Comparison of ENCODE assay signal across 11 cellular contexts in the genomic region with DNA sequence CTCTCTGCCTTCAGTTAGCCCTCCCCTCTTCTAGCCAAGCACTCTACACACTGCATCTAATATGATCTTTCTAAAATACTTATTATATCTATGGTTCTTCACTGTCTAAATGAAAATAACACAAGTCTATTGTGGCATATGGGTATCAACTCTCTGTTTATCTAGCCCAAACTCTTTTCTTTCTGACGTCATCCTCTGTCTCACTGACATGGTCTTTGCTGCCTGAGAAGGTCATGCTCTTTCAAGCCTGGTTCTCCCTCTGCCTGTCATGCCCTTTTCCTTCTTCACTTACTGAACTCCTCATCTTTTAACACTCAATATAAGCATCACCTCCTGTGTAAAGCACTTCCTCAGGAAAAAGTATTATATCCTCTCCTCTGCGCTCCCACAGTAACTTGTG.
"Had no signal": no experiment of that assay in that cellular context is flagged by ENCODE, and none has a peak within 500 bp of the region (broad histone marks: within the 10 kb centered on the region; RNA-seq: fewer than 3 reads in every experiment).

No MANE protein-coding gene starts in this region.

- H3K36me3 ChIP-seq: HAP-1 had no signal

- ATAC-seq: GM23338, HCT116 had no signal

- H3K9me3 ChIP-seq: HAP-1 had no signal

- H3K27ac ChIP-seq: GM23248 had no signal

- H3K4me3 ChIP-seq: GM23248, GM23338, HAP-1 had no signal

- H3K9ac ChIP-seq: GM23248 had no signal

- FAIRE-seq: H1, H54 had no signal

- DNase-seq: GM23248, GOT3, H7, H9, HCEC 1CT, HFFc6 had no signal

- H3K4me1 ChIP-seq: HAP-1 had no signal

- H3K4me2 ChIP-seq: GM23338 had no signal

- H2AFZ ChIP-seq: GM23248, GM23338 had no signal
